Comparison of ENCODE assay signal across 9 cellular contexts in the genomic region with DNA sequence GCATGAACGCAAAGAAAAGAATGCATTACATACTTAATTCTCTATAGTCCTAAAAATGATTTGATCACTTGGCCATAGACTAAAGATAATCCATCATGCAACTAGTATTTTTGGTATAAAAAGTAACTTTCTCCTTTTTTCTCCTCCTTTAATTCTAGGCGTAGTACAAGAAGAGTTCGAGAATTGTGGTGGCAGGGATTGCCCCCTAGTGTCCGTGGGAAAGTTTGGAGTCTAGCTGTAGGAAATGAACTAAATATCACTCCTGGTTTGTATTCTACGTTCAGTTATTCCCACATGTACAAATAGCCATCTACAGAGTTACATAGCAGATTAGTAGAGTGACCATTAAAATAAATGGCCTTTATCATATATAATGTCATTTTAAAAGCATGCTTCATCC. TPM values are rescaled to one million over a fixed set of nuclear protein-coding genes. Genes with fewer than 3 reads are reported as not detected.
A peak's percentile ranks its signal among the peaks of the same experiment; 100 is the strongest.
DNase-seq lines count a peak whose midpoint lies in the region; ATAC-seq, FAIRE-seq and TF ChIP-seq lines count a peak whose summit lies in the region.
"Had no signal": no experiment of that assay in that cellular context is flagged by ENCODE, and none has a peak within 500 bp of the region (broad histone marks: within the 10 kb centered on the region; RNA-seq: fewer than 3 reads in every experiment).

No MANE protein-coding gene starts in this region.

- no peak overlapping the region for H3K27ac ChIP-seq in HCT116 (ENCODE audit: low read depth, low read length)
- H3K27ac ChIP-seq in astrocyte (ENCODE audit: low read depth, low read length): no peak overlapping the region
- H3K27ac ChIP-seq: neutrophil had no signal

- H3K4me3 ChIP-seq in BJ (ENCODE audit: low read depth, low read length) (no peak overlapping the region), HCT116 (replicated peaks in 1 of 2; ENCODE audit: low read depth in 1 of 2, low read length in 2 of 2) (no peak overlapping the region), astrocyte (ENCODE audit: insufficient read depth, low read depth, low read length) (no peak overlapping the region), kidney epithelial cell (ENCODE audit: low read depth, low read length) (no peak overlapping the region)

- no peaks in the 10 kb centered on the region for H3K9me2 ChIP-seq in HCT116 (ENCODE audit: insufficient read depth)

- no peaks in the 10 kb centered on the region for H3K9me3 Mint-ChIP-seq in astrocyte (ENCODE audit: unreplicated experiment)

- TF ChIP-seq CTCF in BJ (IDR thresholded peaks at IDR 0.05; ENCODE audit: insufficient read depth, low read depth, low read length) (peak; percentile 46), HCT116 (IDR thresholded peaks at IDR 0.05 in 2 of 3, conservative IDR thresholded peaks at IDR 0.05 in 1 of 3; ENCODE audit: borderline replicate concordance in 1 of 3, insufficient read depth in 1 of 3, low read depth in 2 of 3, low read length in 2 of 3) (peak; percentile 8 to 74 (median 69); a peak in 4 of 6 replicates), astrocyte (IDR thresholded peaks at IDR 0.05; ENCODE audit: insufficient read depth, low read depth, low read length) (peak; percentile 44), kidney epithelial cell (IDR thresholded peaks at IDR 0.05; ENCODE audit: insufficient read depth, low read length, poor library complexity, severe bottlenecking) (peak; percentile 44)

- no peak for DNase-seq in BJ (ENCODE audit: low read depth)
- DNase-seq in HCT116 (ENCODE audit: low read depth, low spot score): no peak
- no peak for DNase-seq in astrocyte (ENCODE audit: low read depth)
- DNase-seq in kidney epithelial cell (ENCODE audit: low read depth): no peak
- DNase-seq in left colon: no peak
- DNase-seq in CD1c-positive myeloid dendritic cell (ENCODE audit: extremely low spot score): no peak
- DNase-seq in NCI-H2029 (lab: John Stamatoyannopoulos, UW): no peak

- POLR2A ChIA-PET in BJ (lab: Charles Lee): no interaction called here
- POLR2A ChIA-PET in HCT116 (lab: Charles Lee): no interaction called here

- H4K20me1 ChIP-seq in HCT116 (ENCODE audit: insufficient read depth): no peaks in the 10 kb centered on the region
- no peaks in the 10 kb centered on the region for H4K20me1 ChIP-seq in astrocyte (ENCODE audit: insufficient read depth, low read length)

- H3K79me2 ChIP-seq in HCT116 (ENCODE audit: insufficient read depth, low read length): no peaks in the 10 kb centered on the region
- no peaks in the 10 kb centered on the region for H3K79me2 ChIP-seq in astrocyte (ENCODE audit: insufficient read depth, low read length)

- BruUV-seq in HCT116 (replicated peaks; lab: Mats Ljungman, UMichigan): no TSS peak

- ATAC-seq in HCT116: peak; percentile 57; the same call in 1 of the 2 replicates
- ATAC-seq in left colon: no peak
- no peak for ATAC-seq in GM19452 (IDR thresholded peaks at IDR 0.05; ENCODE audit: unreplicated experiment)

- no peaks in the 10 kb centered on the region for H3K9me3 ChIP-seq in HCT116 (ENCODE audit: control insufficient read depth in 1 of 2, insufficient read depth in 1 of 2, low read depth in 1 of 2, low read length in 2 of 2)
- H3K9me3 ChIP-seq in astrocyte (ENCODE audit: insufficient read depth, low read depth, low read length): no peaks in the 10 kb centered on the region
- H3K9me3 ChIP-seq: neutrophil had no signal

- H3K27me3 Mint-ChIP-seq in astrocyte (ENCODE audit: low read depth, unreplicated experiment): no peaks in the 10 kb centered on the region

- H3K36me3 ChIP-seq in BJ (ENCODE audit: control insufficient read depth, insufficient read depth, low read length) (peaks cover 1% of the 10 kb centered on the region; the same call in 1 of the 2 replicates), HCT116 (ENCODE audit: control insufficient read depth in 1 of 2, insufficient read depth in 2 of 2, low read length in 2 of 2) (no peaks in the 10 kb centered on the region), astrocyte (ENCODE audit: insufficient read depth, low read length) (no peaks in the 10 kb centered on the region), kidney epithelial cell (ENCODE audit: control insufficient read depth, insufficient read depth, low read length) (no peaks in the 10 kb centered on the region)
- H3K36me3 ChIP-seq: neutrophil had no signal

- no peak for TF ChIP-seq POLR2A in HCT116 (IDR thresholded peaks at IDR 0.05; ENCODE audit: borderline replicate concordance, extremely low read depth, insufficient read depth, insufficient read length)

- H3K27ac Mint-ChIP-seq in astrocyte (ENCODE audit: unreplicated experiment): no peak overlapping the region

- H3K4me3 Mint-ChIP-seq in astrocyte (ENCODE audit: unreplicated experiment): no peak overlapping the region

- intact Hi-C loops in HCT116 (cut with micrococcal nuclease) (no loop called here), left colon (cut with DNase I, micrococcal nuclease) (no loop called here)

- no peaks in the 10 kb centered on the region for H3K27me3 ChIP-seq in BJ (ENCODE audit: control insufficient read depth, insufficient read depth, low read length)
- no peaks in the 10 kb centered on the region for H3K27me3 ChIP-seq in HCT116 (ENCODE audit: insufficient read depth, low read length)
- no peaks in the 10 kb centered on the region for H3K27me3 ChIP-seq in astrocyte (ENCODE audit: insufficient read depth, low read length)
- no peaks in the 10 kb centered on the region for H3K27me3 ChIP-seq in kidney epithelial cell (ENCODE audit: control insufficient read depth, insufficient read depth, low read length)
- H3K27me3 ChIP-seq: neutrophil had no signal

- no peak overlapping the region for H3K9ac ChIP-seq in HCT116 (ENCODE audit: low read length)
- no peak overlapping the region for H3K9ac ChIP-seq in astrocyte (ENCODE audit: low read length)

- H2AFZ ChIP-seq in HCT116 (ENCODE audit: low read depth, low read length, poor library complexity, severe bottlenecking): no peak overlapping the region
- no peak overlapping the region for H2AFZ ChIP-seq in astrocyte (ENCODE audit: low read depth, low read length)

- RAD21 ChIA-PET in HCT116 (lab: Charles Lee; ENCODE audit: low non-redundant PET in 1 of 2, low total read pairs in 2 of 2, uncharacterized antibody in 2 of 2, unreplicated experiment in 2 of 2): no interaction called here

- CTCF ChIA-PET in BJ (lab: Yijun Ruan, JAX) (interaction anchor here (2.0 kb wide), 1 partner anchor 9 kb away, joined by 5 read pairs; no protein-coding TSS in a partner anchor), HCT116 (lab: Charles Lee) (interaction anchor here (1.3 kb wide), 1 partner anchor 11 kb away, joined by 10 read pairs; no protein-coding TSS in a partner anchor)

- H3K36me3 Mint-ChIP-seq in astrocyte (ENCODE audit: low read depth, unreplicated experiment): no peaks in the 10 kb centered on the region

- peaks cover 4% of the 10 kb centered on the region for H3K4me1 Mint-ChIP-seq in astrocyte (ENCODE audit: low read depth, unreplicated experiment)

- H3K4me1 ChIP-seq in HCT116 (ENCODE audit: control insufficient read depth in 1 of 2, insufficient read depth in 2 of 2, low read length in 2 of 2): no peaks in the 10 kb centered on the region
- no peaks in the 10 kb centered on the region for H3K4me1 ChIP-seq in astrocyte (ENCODE audit: insufficient read depth, low read length)

- H3K4me2 ChIP-seq in HCT116 (ENCODE audit: low read length) (no peak overlapping the region), astrocyte (ENCODE audit: low read length) (no peak overlapping the region)

- FAIRE-seq in astrocyte (lab: Jason Lieb, UNC): no peak

- TF ChIP-seq RAD21 in HCT116 (IDR thresholded peaks at IDR 0.05; ENCODE audit: low read depth): peak; percentile 46

TF ChIP-seq in HCT116, 20 proteins besides CTCF, POLR2A, EP300 and RAD21:
- TF ChIP-seq SRF (IDR thresholded peaks at IDR 0.05; ENCODE audit: low read depth): no peak
- TF ChIP-seq, protein P1, sequence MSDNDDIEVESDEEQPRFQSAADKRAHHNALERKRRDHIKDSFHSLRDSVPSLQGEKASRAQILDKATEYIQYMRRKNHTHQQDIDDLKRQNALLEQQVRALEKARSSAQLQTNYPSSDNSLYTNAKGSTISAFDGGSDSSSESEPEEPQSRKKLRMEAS (IDR thresholded peaks at IDR 0.05): no peak
- TF ChIP-seq EZH2phosphoT487 (IDR thresholded peaks at IDR 0.05; ENCODE audit: borderline replicate concordance): no peak
- no peak for TF ChIP-seq CEBPB (IDR thresholded peaks at IDR 0.05; ENCODE audit: low read depth)
- TF ChIP-seq EGR1 (IDR thresholded peaks at IDR 0.05; ENCODE audit: low read depth): no peak
- no peak for TF ChIP-seq ELF1 (IDR thresholded peaks at IDR 0.05; ENCODE audit: borderline replicate concordance, low read depth)
- no peak for TF ChIP-seq TCF7L2 (IDR thresholded peaks at IDR 0.05; ENCODE audit: borderline replicate concordance, extremely low read depth, insufficient read depth, insufficient read length)
- TF ChIP-seq SP1 (IDR thresholded peaks at IDR 0.05; ENCODE audit: low read depth): no peak
- no peak for TF ChIP-seq SIN3A (IDR thresholded peaks at IDR 0.05; ENCODE audit: low read depth)

RNA-seq across cellular contexts. Expression of a gene that starts 45.5 kb away (rescaled TPM):
- polyA plus RNA-seq in BJ (2011; rRNA removed): 6.7 and 11.1 TPM in 2 replicates
- polyA minus RNA-seq in BJ (2011; rRNA and poly(A)+ RNA removed): 4.6 and 8.9 TPM in 2 replicates
- 134 TPM for total RNA-seq in HCT116 (2021; ENCODE audit: unreplicated experiment)
- polyA plus RNA-seq in HCT116 (2012): 12.0 and 27.5 TPM in 2 replicates
- 16.2 and 23.5 TPM in 2 replicates for total RNA-seq in astrocyte
- total RNA-seq in kidney epithelial cell: 18.9 and 28.7 TPM in 2 replicates
- total RNA-seq in left colon: 10 to 100 TPM; 11.6 to 22.8 TPM
